11 cellular contexts compared by ENCODE assay signal in the genomic region with DNA sequence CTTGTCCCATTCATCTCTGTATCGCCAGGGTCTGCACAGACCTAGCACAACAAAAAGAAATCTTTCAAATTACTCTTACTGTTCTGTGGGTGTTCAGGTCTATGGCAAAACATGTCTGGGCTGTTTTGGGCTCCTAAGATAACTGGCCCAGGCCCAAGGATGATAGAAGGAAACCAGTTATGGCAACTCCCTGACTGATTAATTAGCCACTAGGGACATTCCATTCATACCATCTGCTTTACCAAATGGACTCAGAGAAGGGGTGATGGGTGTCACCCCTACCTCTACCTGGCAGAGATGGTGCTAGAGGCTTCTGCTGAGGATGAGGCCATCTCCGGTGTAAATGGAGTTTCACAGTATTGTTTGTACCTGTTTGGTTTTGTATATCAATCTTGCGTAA. TPM values are rescaled to one million over a fixed set of nuclear protein-coding genes. Genes with fewer than 3 reads are reported as not detected.
DNase-seq lines count a peak whose midpoint lies in the region; ATAC-seq, FAIRE-seq and TF ChIP-seq lines count a peak whose summit lies in the region.
"Had no signal": no experiment of that assay in that cellular context is flagged by ENCODE, and none has a peak within 500 bp of the region (broad histone marks: within the 10 kb centered on the region; RNA-seq: fewer than 3 reads in every experiment).

No MANE protein-coding gene starts in this region.

- ATAC-seq in activated B cell treated with CpG ODN at 0.5 μM for 24 hours (ENCODE audit: low read depth) = no peak
- no peak for ATAC-seq in GM21381 (IDR thresholded peaks at IDR 0.05; ENCODE audit: unreplicated experiment)
- ATAC-seq in GM21423 (IDR thresholded peaks at IDR 0.05; ENCODE audit: unreplicated experiment) = no peak
- ATAC-seq in HG02981 (IDR thresholded peaks at IDR 0.05; ENCODE audit: unreplicated experiment) = no peak

- no peak for TF ChIP-seq POLR2A in suprapubic skin (IDR thresholded peaks at IDR 0.05)

- peak overlapping the region; percentile 87 for H3K4me2 ChIP-seq in keratinocyte (ENCODE audit: control insufficient read depth, extremely low read depth, insufficient read depth, low read depth, low read length)

- H3K4me1 ChIP-seq in keratinocyte (ENCODE audit: control insufficient read depth, extremely low read depth, insufficient read depth, low read length) (peaks cover 36% of the 10 kb centered on the region), suprapubic skin (peaks cover 63% of the 10 kb centered on the region)

- H3K27ac Mint-ChIP-seq in activated B cell treated with CpG ODN at 0.5 μM for 24 hours = no peak overlapping the region

- H3K27ac ChIP-seq in keratinocyte (ENCODE audit: control insufficient read depth, insufficient read depth, low read length) = peak overlapping the region; percentile 74
- peak overlapping the region; percentile 92 for H3K27ac ChIP-seq in suprapubic skin
- H3K27ac ChIP-seq: BLaER1, SK-N-MC had no signal

- TF ChIP-seq EP300 in suprapubic skin (IDR thresholded peaks at IDR 0.05) = no peak

- peak overlapping the region; percentile 91 to 96 (median 94) for H3K4me3 ChIP-seq in keratinocyte (ENCODE audit: control insufficient read depth in 2 of 3, extremely low read depth in 1 of 3, insufficient read depth in 2 of 3, low read depth in 1 of 3, low read length in 3 of 3)
- H3K4me3 ChIP-seq in suprapubic skin = peak overlapping the region; percentile 74
- H3K4me3 ChIP-seq: SK-N-MC had no signal

- H3K27me3 ChIP-seq in keratinocyte (ENCODE audit: control insufficient read depth, extremely low read depth, insufficient read depth, low read length) = no peaks in the 10 kb centered on the region
- H3K27me3 ChIP-seq in suprapubic skin = no peaks in the 10 kb centered on the region

- no peaks in the 10 kb centered on the region for H3K36me3 Mint-ChIP-seq in activated B cell treated with CpG ODN at 0.5 μM for 24 hours (ENCODE audit: low read depth)

- no peaks in the 10 kb centered on the region for H3K9me1 ChIP-seq in keratinocyte (ENCODE audit: control insufficient read depth, extremely low read depth, insufficient read depth, low read length)

- no peaks in the 10 kb centered on the region for H4K20me1 ChIP-seq in keratinocyte (ENCODE audit: control insufficient read depth, extremely low read depth, insufficient read depth, low read length)

- CTCF ChIA-PET in activated B cell treated with CpG ODN at 0.5 μM for 24 hours (lab: Charles Lee) = no interaction called here

- DNase-seq in activated CD8-positive, alpha-beta memory T cell treated with anti-CD3 and anti-CD28 coated beads, Interleukin-2, amount 50 U/mL, for 48 hours = peak; percentile 13
- no peak for DNase-seq in activated CD8-positive, alpha-beta memory T cell treated with anti-CD3 and anti-CD28 coated beads, Interleukin-2, amount 50 U/mL, for 4 hours
- DNase-seq in activated B cell treated with CpG ODN at 0.5 μM for 24 hours = no peak
- peak; percentile 81 for DNase-seq in keratinocyte (ENCODE audit: low read depth, low spot score)
- no peak for DNase-seq in suprapubic skin (ENCODE audit: low spot score in 2 of 2)
- DNase-seq: IMR-90 had no signal

- H2AFZ ChIP-seq in keratinocyte (ENCODE audit: control insufficient read depth, low read length) = no peak overlapping the region

- FAIRE-seq in keratinocyte (lab: Jason Lieb, UNC) = peak; percentile 95

- WGBS in suprapubic skin = 66% methylated on average over 3 of the region's 3 CpGs

- POLR2A ChIA-PET in activated B cell treated with CpG ODN at 0.5 μM for 24 hours (lab: Charles Lee) = no interaction called here

- peak overlapping the region; percentile 84 for H3K4me3 Mint-ChIP-seq in activated B cell treated with CpG ODN at 0.5 μM for 24 hours

- no peaks in the 10 kb centered on the region for H3K9me3 ChIP-seq in keratinocyte (ENCODE audit: control insufficient read depth, low read depth, low read length)
- H3K9me3 ChIP-seq in suprapubic skin = no peaks in the 10 kb centered on the region
- H3K9me3 ChIP-seq: BLaER1 had no signal

- H3K36me3 ChIP-seq in keratinocyte (ENCODE audit: control insufficient read depth in 2 of 2, extremely low read depth in 1 of 2, insufficient read depth in 2 of 2, low read length in 2 of 2) (peaks cover 13 to 16% of the 10 kb centered on the region in 2 experiments), suprapubic skin (peaks cover 5% of the 10 kb centered on the region)

- dilution Hi-C loops in keratinocyte (cut with MboI; ENCODE audit: extremely low pct_ligation_motif_present, low sequenced_read_pairs) = no loop called here

- H3K9me3 Mint-ChIP-seq in activated B cell treated with CpG ODN at 0.5 μM for 24 hours = no peaks in the 10 kb centered on the region

- peaks cover 17% of the 10 kb centered on the region for H3K4me1 Mint-ChIP-seq in activated B cell treated with CpG ODN at 0.5 μM for 24 hours

- H3K9ac ChIP-seq in keratinocyte (ENCODE audit: control insufficient read depth, extremely low read depth, insufficient read depth, low read length) = peak overlapping the region; percentile 90
- H3K9ac ChIP-seq: BLaER1 had no signal

- H3K79me2 ChIP-seq in keratinocyte (ENCODE audit: control insufficient read depth, insufficient read depth, low read length) = peaks cover 51% of the 10 kb centered on the region

- no peak for TF ChIP-seq CTCF in activated B cell treated with CpG ODN at 0.5 μM for 24 hours (IDR thresholded peaks at IDR 0.05)
- TF ChIP-seq CTCF in keratinocyte (optimal IDR thresholded peaks at IDR 0.05 in 1 of 3, IDR thresholded peaks at IDR 0.05 in 1 of 3, conservative IDR thresholded peaks at IDR 0.05 in 1 of 3; ENCODE audit: extremely low read depth in 1 of 3, insufficient read depth in 2 of 3, low read length in 3 of 3) = peak in 1 of 3 experiments; percentile 13
- TF ChIP-seq CTCF in suprapubic skin (IDR thresholded peaks at IDR 0.05) = no peak

- intact Hi-C loops in activated B cell treated with CpG ODN at 0.5 μM for 24 hours (cut with micrococcal nuclease) = loop anchor here (5.0 to 10.0 kb wide), 4 partner anchors 190 to 1668 kb away; partner anchors contain the start of genes ALAD, ECPAS, HSDL2 and WDR31

- H3K27me3 Mint-ChIP-seq in activated B cell treated with CpG ODN at 0.5 μM for 24 hours = no peaks in the 10 kb centered on the region

RNA-seq across cellular contexts. Expression of gene SLC31A2, which starts 1.9 kb away (rescaled TPM):
- 0.93 and 1.1 TPM in 2 replicates for total RNA-seq in activated B cell treated with CpG ODN at 0.5 μM for 24 hours
- polyA plus RNA-seq in keratinocyte = 111 to 164 TPM (median 122 TPM) in 3 replicates
- 30.9 TPM for polyA plus RNA-seq in keratinocyte (2011; ENCODE audit: low read depth)
- polyA plus RNA-seq in keratinocyte (2011; cell fraction: cytosol; rRNA removed) = 102 and 132 TPM in 2 replicates
- polyA plus RNA-seq in keratinocyte (2011; cell fraction: nucleus; rRNA removed) = 155 and 167 TPM in 2 replicates
- 66.6 and 127 TPM in 2 replicates for polyA plus RNA-seq in keratinocyte (2012; ENCODE audit: low replicate concordance)
- polyA minus RNA-seq in keratinocyte = 110 to 190 TPM (median 116 TPM) in 3 replicates
- 77.7 TPM for polyA minus RNA-seq in keratinocyte (2011; cell fraction: cytosol; rRNA and poly(A)+ RNA removed)
- 64.6 and 84.0 TPM in 2 replicates for polyA minus RNA-seq in keratinocyte (2011; cell fraction: nucleus; rRNA and poly(A)+ RNA removed)
- total RNA-seq in suprapubic skin = 100 to 1,000 TPM in 2 of 4 donors, 10 to 100 TPM in 2; 49.8 to 114 (median 88.4) TPM

Comparison
In these comparisons a context has a peak if more than half of its experiments do, and no peak if none do; other contexts are left out.
1. DNase-seq: peak in activated CD8-positive, alpha-beta memory T cell treated with anti-CD3 and anti-CD28 coated beads, Interleukin-2, amount 50 U/mL, for 48 hours (single experiment) and keratinocyte (single experiment); none in activated CD8-positive, alpha-beta memory T cell treated with anti-CD3 and anti-CD28 coated beads, Interleukin-2, amount 50 U/mL, for 4 hours (single experiment), activated B cell treated with CpG ODN at 0.5 μM for 24 hours (single experiment) and suprapubic skin (0 of 2).
2. RNA of gene SLC31A2, which starts 1.9 kb away (total RNA-seq): 49.8 to 114 TPM in suprapubic skin; 0.93 to 1.1 TPM in activated B cell treated with CpG ODN at 0.5 μM for 24 hours; every median in the first group is over 10 times any median in the second.